In the genomic region with DNA sequence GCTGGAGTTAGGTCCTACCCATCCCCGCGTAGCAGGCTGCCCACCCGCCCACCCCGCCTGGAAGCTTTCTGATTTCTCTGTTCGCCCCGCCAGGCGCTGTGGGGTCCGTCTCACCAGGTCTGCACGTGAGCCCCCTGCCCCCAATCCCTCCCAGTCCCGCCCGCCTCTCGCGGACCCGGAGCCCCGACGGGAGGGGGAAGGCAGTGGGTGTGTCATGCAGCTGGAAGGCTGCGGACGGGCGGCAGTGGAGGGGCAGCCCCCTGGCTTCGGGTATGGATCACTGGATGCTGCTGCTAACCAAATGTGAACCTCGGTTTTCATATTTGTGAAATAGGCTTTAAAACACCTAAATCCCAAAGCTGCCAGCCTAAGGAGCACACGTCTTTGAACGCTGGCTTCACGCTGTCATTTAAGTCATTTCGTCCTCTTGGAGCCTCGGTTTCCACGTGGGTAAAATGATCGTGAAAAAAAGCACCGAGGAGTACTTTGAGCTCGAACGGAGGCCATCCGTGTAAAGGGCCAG, we compare ENCODE assay signal across 8 cellular contexts.
DNase-seq lines count a peak whose midpoint lies in the region; ATAC-seq and TF ChIP-seq lines count a peak whose summit lies in the region.

No MANE protein-coding gene starts in this region.

- H3K36me3 Mint-ChIP-seq in stimulated activated naive CD8-positive, alpha-beta T cell treated with anti-CD3 and anti-CD28 coated beads, Interleukin-15, Interleukin-2, amounts not matched to agents 100 ng/mL and 50 ng/mL, for 24 hours (ENCODE audit: low read depth) = no peaks in the 10 kb centered on the region

- ATAC-seq in HG03095 (IDR thresholded peaks at IDR 0.05; ENCODE audit: unreplicated experiment) = no peak

- H3K27ac ChIP-seq in VCaP (peak overlapping the region; percentile 98), iPS-18a (ENCODE audit: low read length) (no peak overlapping the region)

- H3K9me3 ChIP-seq in iPS-18a (ENCODE audit: control insufficient read depth, low read depth, low read length) = no peaks in the 10 kb centered on the region

- no peaks in the 10 kb centered on the region for H3K36me3 ChIP-seq in iPS-18a (ENCODE audit: control insufficient read depth, low read depth, low read length)

- H3K9ac ChIP-seq in iPS-18a (ENCODE audit: low read length) = no peak overlapping the region

- H3K4me1 ChIP-seq in iPS-18a (ENCODE audit: control insufficient read depth, low read depth, low read length) = peaks cover 4% of the 10 kb centered on the region

- peak overlapping the region; percentile 65 for H3K4me3 Mint-ChIP-seq in stimulated activated naive CD8-positive, alpha-beta T cell treated with anti-CD3 and anti-CD28 coated beads, Interleukin-15, Interleukin-2, amounts not matched to agents 100 ng/mL and 50 ng/mL, for 24 hours

- peaks cover 8% of the 10 kb centered on the region for H3K4me1 Mint-ChIP-seq in stimulated activated naive CD8-positive, alpha-beta T cell treated with anti-CD3 and anti-CD28 coated beads, Interleukin-15, Interleukin-2, amounts not matched to agents 100 ng/mL and 50 ng/mL, for 24 hours (ENCODE audit: low read depth)

- TF ChIP-seq CTCF in VCaP (conservative IDR thresholded peaks at IDR 0.05) = no peak

- no peak overlapping the region for H3K27ac Mint-ChIP-seq in stimulated activated naive CD8-positive, alpha-beta T cell treated with anti-CD3 and anti-CD28 coated beads, Interleukin-15, Interleukin-2, amounts not matched to agents 100 ng/mL and 50 ng/mL, for 24 hours

- H3K4me3 ChIP-seq in iPS-18a (ENCODE audit: low read length) = peak overlapping the region; percentile 77

- H3K27me3 Mint-ChIP-seq in stimulated activated naive CD8-positive, alpha-beta T cell treated with anti-CD3 and anti-CD28 coated beads, Interleukin-15, Interleukin-2, amounts not matched to agents 100 ng/mL and 50 ng/mL, for 24 hours = peaks cover 8% of the 10 kb centered on the region

- DNase-seq in NCI-H2196 treated with DMSO at 0.1 percent for 48 hours (lab: John Stamatoyannopoulos, UW; ENCODE audit: unreplicated experiment) = peak; percentile 35
- DNase-seq in NCI-H2196 (lab: John Stamatoyannopoulos, UW; ENCODE audit: unreplicated experiment) = no peak
- no peak for DNase-seq in germinal center (ENCODE audit: low spot score)
- no peak for DNase-seq in NCI-H2029 treated with DMSO at 0.1 percent for 48 hours (lab: John Stamatoyannopoulos, UW)

- peaks cover 56% of the 10 kb centered on the region for H3K27me3 ChIP-seq in iPS-18a (ENCODE audit: control insufficient read depth, insufficient read depth, low read length)

- no peaks in the 10 kb centered on the region for H3K9me3 Mint-ChIP-seq in stimulated activated naive CD8-positive, alpha-beta T cell treated with anti-CD3 and anti-CD28 coated beads, Interleukin-15, Interleukin-2, amounts not matched to agents 100 ng/mL and 50 ng/mL, for 24 hours
